Comparison of ENCODE assay signal across 12 cellular contexts in the genomic region with DNA sequence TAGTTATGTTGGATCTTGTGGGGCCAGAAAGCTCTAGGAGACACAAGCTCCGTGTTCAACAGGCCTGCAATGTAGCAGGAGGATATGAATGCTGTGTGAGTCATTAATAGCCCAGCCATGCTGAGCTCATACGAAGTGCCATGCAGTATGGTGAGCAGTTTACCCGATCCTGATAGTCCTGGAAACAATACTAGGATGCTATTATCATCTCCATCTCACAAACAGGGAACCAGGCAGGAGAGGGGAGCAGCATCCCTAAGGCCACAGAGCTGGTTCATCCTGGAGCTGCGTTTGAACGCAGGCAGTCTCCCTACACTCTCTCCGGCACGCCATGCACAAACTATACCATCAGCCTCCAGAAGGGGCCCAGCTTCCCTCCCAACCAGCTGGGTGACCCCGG. TPM values are rescaled to one million over a fixed set of nuclear protein-coding genes. Genes with fewer than 3 reads are reported as not detected.
DNase-seq lines count a peak whose midpoint lies in the region; ATAC-seq and TF ChIP-seq lines count a peak whose summit lies in the region.
"Had no signal": no experiment of that assay in that cellular context is flagged by ENCODE, and none has a peak within 500 bp of the region (broad histone marks: within the 10 kb centered on the region; RNA-seq: fewer than 3 reads in every experiment).

No MANE protein-coding gene starts in this region.

- ATAC-seq in PC-3 = peak; percentile 100
- ATAC-seq in omental fat pad (ENCODE audit: low FRiP score) = peak; percentile 48
- ATAC-seq in activated T-cell treated with anti-CD3 and anti-CD28 coated beads, Interleukin-2, amount 50 U/mL, for 4 hours = no peak
- ATAC-seq: stimulated activated naive CD8-positive, alpha-beta T cell treated with anti-CD3 and anti-CD28 coated beads, Interleukin-15, amount 100 ng/mL, for 72 hours had no signal

- H3K36me3 Mint-ChIP-seq in T-helper 2 cell treated with Interferon-gamma antibody and Interleukin-4, amounts not matched to agents 5 μg/mL and 100 μg/mL, for 36 hours (ENCODE audit: low read depth) = no peaks in the 10 kb centered on the region
- no peaks in the 10 kb centered on the region for H3K36me3 Mint-ChIP-seq in activated T-cell treated with anti-CD3 and anti-CD28 coated beads, Interleukin-2, amount 50 U/mL, for 4 hours (ENCODE audit: insufficient read depth)

- CTCF ChIA-PET in PC-3 (lab: Charles Lee) = interaction anchor here (0.9 to 1.2 kb wide), 4 partner anchors 13 to 37 kb away, joined by 3 to 7 read pairs (median 4); no protein-coding TSS in a partner anchor

- H3K27ac ChIP-seq in BLaER1 (peak overlapping the region; percentile 12; the same call in 1 of the 2 replicates), PC-3 (ENCODE audit: low read length) (peak overlapping the region; percentile 72)
- H3K27ac ChIP-seq: SK-N-MC had no signal

- H3F3A ChIP-seq in PC-3 (ENCODE audit: low read length, unreplicated experiment) = no peaks in the 10 kb centered on the region

- H3K4me3 ChIP-seq in BLaER1 (no peak overlapping the region), PC-3 (ENCODE audit: low read length) (no peak overlapping the region), epithelial cell of proximal tubule (ENCODE audit: low read depth, low read length) (no peak overlapping the region)
- H3K4me3 ChIP-seq: SK-N-MC had no signal

- no peaks in the 10 kb centered on the region for H3K9me3 Mint-ChIP-seq in T-helper 2 cell treated with Interferon-gamma antibody and Interleukin-4, amounts not matched to agents 5 μg/mL and 100 μg/mL, for 36 hours
- no peaks in the 10 kb centered on the region for H3K9me3 Mint-ChIP-seq in activated T-cell treated with anti-CD3 and anti-CD28 coated beads, Interleukin-2, amount 50 U/mL, for 4 hours
- H3K9me3 Mint-ChIP-seq: stimulated activated naive CD8-positive, alpha-beta T cell treated with anti-CD3 and anti-CD28 coated beads, Interleukin-15, amount 100 ng/mL, for 72 hours had no signal

- H3K4me3 Mint-ChIP-seq in T-helper 2 cell treated with Interferon-gamma antibody and Interleukin-4, amounts not matched to agents 5 μg/mL and 100 μg/mL, for 36 hours = no peak overlapping the region
- no peak overlapping the region for H3K4me3 Mint-ChIP-seq in activated T-cell treated with anti-CD3 and anti-CD28 coated beads, Interleukin-2, amount 50 U/mL, for 4 hours
- H3K4me3 Mint-ChIP-seq: stimulated activated naive CD8-positive, alpha-beta T cell treated with anti-CD3 and anti-CD28 coated beads, Interleukin-15, amount 100 ng/mL, for 72 hours had no signal

- H3K4me2 ChIP-seq in BLaER1 (peak overlapping the region; percentile 77), PC-3 (ENCODE audit: low read length) (peak overlapping the region; percentile 60)

- no peak overlapping the region for H3K9ac ChIP-seq in BLaER1
- 0 out of 2 replicates have a peak overlapping the region, but pooled peaks have one; percentile 26 for H3K9ac ChIP-seq in PC-3 (ENCODE audit: low read length)

- H3K9me2 ChIP-seq in PC-3 (replicated peaks; ENCODE audit: low read length) = no peaks in the 10 kb centered on the region

- H3K4me1 ChIP-seq in BLaER1 (peaks cover 31% of the 10 kb centered on the region), PC-3 (ENCODE audit: insufficient read depth, low read length) (peaks cover 16% of the 10 kb centered on the region)

- intact Hi-C loops in PC-3 (cut with micrococcal nuclease) = loop anchor here (1.0 kb wide), 1 partner anchor 33 kb away; no protein-coding TSS in a partner anchor

- no peak overlapping the region for H2AFZ ChIP-seq in PC-3 (ENCODE audit: low read length)

- H4K20me1 ChIP-seq in BLaER1 (peaks cover 22% of the 10 kb centered on the region), PC-3 (ENCODE audit: low read length) (no peaks in the 10 kb centered on the region)

- no peaks in the 10 kb centered on the region for H3K27me3 Mint-ChIP-seq in T-helper 2 cell treated with Interferon-gamma antibody and Interleukin-4, amounts not matched to agents 5 μg/mL and 100 μg/mL, for 36 hours (ENCODE audit: low read depth)
- no peaks in the 10 kb centered on the region for H3K27me3 Mint-ChIP-seq in activated T-cell treated with anti-CD3 and anti-CD28 coated beads, Interleukin-2, amount 50 U/mL, for 4 hours (ENCODE audit: low read depth)
- H3K27me3 Mint-ChIP-seq: stimulated activated naive CD8-positive, alpha-beta T cell treated with anti-CD3 and anti-CD28 coated beads, Interleukin-15, amount 100 ng/mL, for 72 hours had no signal

- POLR2A ChIA-PET in PC-3 (lab: Charles Lee; ENCODE audit: unreplicated experiment) = interaction anchor here (0.5 to 0.8 kb wide), 5 partner anchors 37 to 107 kb away, joined by 3 to 4 read pairs (median 3); no protein-coding TSS in a partner anchor

- H3K9me3 ChIP-seq in BLaER1 (no peaks in the 10 kb centered on the region), PC-3 (ENCODE audit: low read length) (no peaks in the 10 kb centered on the region)

- H3K4me1 Mint-ChIP-seq in T-helper 2 cell treated with Interferon-gamma antibody and Interleukin-4, amounts not matched to agents 5 μg/mL and 100 μg/mL, for 36 hours (ENCODE audit: low read depth) = no peaks in the 10 kb centered on the region
- no peaks in the 10 kb centered on the region for H3K4me1 Mint-ChIP-seq in activated T-cell treated with anti-CD3 and anti-CD28 coated beads, Interleukin-2, amount 50 U/mL, for 4 hours (ENCODE audit: low read depth)
- H3K4me1 Mint-ChIP-seq: stimulated activated naive CD8-positive, alpha-beta T cell treated with anti-CD3 and anti-CD28 coated beads, Interleukin-15, amount 100 ng/mL, for 72 hours had no signal

- H3K27me3 ChIP-seq in BLaER1 = no peaks in the 10 kb centered on the region
- no peaks in the 10 kb centered on the region for H3K27me3 ChIP-seq in PC-3 (ENCODE audit: low read length)

- no peak overlapping the region for H3K27ac Mint-ChIP-seq in T-helper 2 cell treated with Interferon-gamma antibody and Interleukin-4, amounts not matched to agents 5 μg/mL and 100 μg/mL, for 36 hours
- H3K27ac Mint-ChIP-seq: stimulated activated naive CD8-positive, alpha-beta T cell treated with anti-CD3 and anti-CD28 coated beads, Interleukin-15, amount 100 ng/mL, for 72 hours had no signal

- BruUV-seq in PC-3 (replicated peaks; lab: Mats Ljungman, UMichigan) = no TSS peak

- H3K79me2 ChIP-seq in PC-3 (ENCODE audit: low read length) = peaks cover 6% of the 10 kb centered on the region; the same call in 1 of the 2 replicates

- no peak for TF ChIP-seq CTCF in PC-3 (conservative IDR thresholded peaks at IDR 0.05; ENCODE audit: low read depth, low read length)
- TF ChIP-seq CTCF in epithelial cell of proximal tubule (conservative IDR thresholded peaks at IDR 0.05; ENCODE audit: low read depth, low read length) = no peak
- no peak for TF ChIP-seq CTCF in omental fat pad (IDR thresholded peaks at IDR 0.05)

- peak; percentile 91 for DNase-seq in PC-3
- peak; percentile 69 for DNase-seq in epithelial cell of proximal tubule (ENCODE audit: low read depth)
- DNase-seq in omental fat pad (ENCODE audit: low spot score) = no peak
- no peak for DNase-seq in NCI-H1930 (lab: John Stamatoyannopoulos, UW)
- DNase-seq in NCI-H1417 (lab: John Stamatoyannopoulos, UW) = no peak
- no peak for DNase-seq in T-helper 2 cell treated with Interferon-gamma antibody and Interleukin-4, amounts not matched to agents 5 μg/mL and 100 μg/mL, for 36 hours (ENCODE audit: low spot score)
- no peak for DNase-seq in activated T-cell treated with anti-CD3 and anti-CD28 coated beads, Interleukin-2, amount 50 U/mL, for 4 hours
- DNase-seq: left colon; NCI-H1694 treated with DMSO at 0.1 percent for 48 hours; stimulated activated naive CD8-positive, alpha-beta T cell treated with anti-CD3 and anti-CD28 coated beads, Interleukin-15, amount 100 ng/mL, for 72 hours had no signal

- peaks cover 3% of the 10 kb centered on the region; the same call in 1 of the 2 replicates for H3K36me3 ChIP-seq in BLaER1
- H3K36me3 ChIP-seq in PC-3 (ENCODE audit: low read depth, low read length) = no peaks in the 10 kb centered on the region

RNA-seq across cellular contexts. Expression of gene TTC7B, which starts 20.5 kb away (rescaled TPM):
- total RNA-seq in PC-3 (2014; rRNA removed) (43.2 and 45.6 TPM in 2 replicates), epithelial cell of proximal tubule (43.6 and 82.6 TPM in 2 replicates), omental fat pad (10 to 100 TPM; 31.9 to 56.3 (median 38.4) TPM)
- 1 to 10 TPM; 5.0 to 6.0 (median 5.1) TPM for total RNA-seq in activated T-cell treated with anti-CD3 and anti-CD28 coated beads, Interleukin-2, amount 50 U/mL, for 4 hours

Comparison
In these comparisons a context has a peak if more than half of its experiments do, and no peak if none do; other contexts are left out.
1. ATAC-seq: peak in PC-3 (single experiment) and omental fat pad (single experiment); none in activated T-cell treated with anti-CD3 and anti-CD28 coated beads, Interleukin-2, amount 50 U/mL, for 4 hours (0 of 2).
2. DNase-seq: peak in PC-3 (single experiment) and epithelial cell of proximal tubule (single experiment); none in omental fat pad (single experiment), NCI-H1930 (0 of 2), NCI-H1417 (0 of 3), T-helper 2 cell treated with Interferon-gamma antibody and Interleukin-4, amounts not matched to agents 5 μg/mL and 100 μg/mL, for 36 hours (single experiment) and activated T-cell treated with anti-CD3 and anti-CD28 coated beads, Interleukin-2, amount 50 U/mL, for 4 hours (single experiment).